In the genomic region with DNA sequence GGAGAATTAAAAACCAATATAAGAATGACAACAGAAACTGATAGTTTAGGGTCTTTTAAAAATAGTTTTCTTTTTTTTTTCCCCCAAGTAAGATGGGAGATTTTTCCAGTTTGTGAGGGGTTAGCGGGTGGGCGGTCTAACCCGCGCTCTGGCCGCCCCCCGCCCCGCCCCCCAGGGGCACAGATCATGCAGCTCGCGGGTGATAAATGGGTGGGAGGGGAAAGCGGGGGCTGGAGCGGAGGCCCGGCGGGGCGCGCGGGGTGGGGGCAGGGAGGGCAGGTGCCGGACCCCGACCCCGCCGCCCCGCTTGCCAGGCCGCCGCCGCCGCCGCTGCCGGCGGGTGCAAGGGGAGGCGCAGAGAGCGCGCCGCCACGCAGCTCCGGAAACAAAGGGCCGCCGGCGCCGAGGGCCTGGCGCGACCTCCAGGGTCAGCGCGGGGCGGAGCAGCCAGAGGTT, we compare ENCODE assay signal across 8 cellular contexts.
DNase-seq lines count a peak whose midpoint lies in the region; ATAC-seq, FAIRE-seq and TF ChIP-seq lines count a peak whose summit lies in the region.

No MANE protein-coding gene starts in this region.

- no peak for TF ChIP-seq CTCF in A673 (conservative IDR thresholded peaks at IDR 0.05; ENCODE audit: low read depth, low read length)
- TF ChIP-seq CTCF in astrocyte (IDR thresholded peaks at IDR 0.05; ENCODE audit: insufficient read depth, low read depth, low read length), result no peak

- H3K9ac ChIP-seq in astrocyte (ENCODE audit: low read length) (peak overlapping the region; percentile 67), mesenchymal stem cell (ENCODE audit: low read length) (peak overlapping the region; percentile 90)

- peak overlapping the region in 1 of 2 experiments; percentile 97 for H3K18ac ChIP-seq in mesenchymal stem cell (ENCODE audit: low read depth in 1 of 2, low read length in 2 of 2)

- H3K27ac Mint-ChIP-seq in astrocyte (ENCODE audit: unreplicated experiment), result no peak overlapping the region

- no peaks in the 10 kb centered on the region for H3K27me3 ChIP-seq in A673 (replicated peaks; ENCODE audit: insufficient read depth, low read depth, low read length, poor library complexity)
- H3K27me3 ChIP-seq in astrocyte (ENCODE audit: insufficient read depth, low read length), result no peaks in the 10 kb centered on the region
- no peaks in the 10 kb centered on the region for H3K27me3 ChIP-seq in mesenchymal stem cell (ENCODE audit: control insufficient read depth in 1 of 2, insufficient read depth in 1 of 2, low read length in 2 of 2)

- no peak overlapping the region for H3K23ac ChIP-seq in mesenchymal stem cell (ENCODE audit: low read length in 2 of 2)

- intact Hi-C loops in A673 (cut with micrococcal nuclease; ENCODE audit: unreplicated experiment), result no loop called here

- peaks cover 3% of the 10 kb centered on the region for H3K79me1 ChIP-seq in mesenchymal stem cell (replicated peaks; ENCODE audit: low read length, poor library complexity, severe bottlenecking)

- H3K9me3 ChIP-seq in A673 (ENCODE audit: low read depth, low read length, poor library complexity, severe bottlenecking), result no peaks in the 10 kb centered on the region
- H3K9me3 ChIP-seq in astrocyte (ENCODE audit: insufficient read depth, low read depth, low read length), result no peaks in the 10 kb centered on the region
- no peaks in the 10 kb centered on the region for H3K9me3 ChIP-seq in mesenchymal stem cell (ENCODE audit: control insufficient read depth, low read length)

- no peak overlapping the region for H4K91ac ChIP-seq in mesenchymal stem cell (ENCODE audit: low read length)

- peak overlapping the region; percentile 99 for H3K4me2 ChIP-seq in astrocyte (ENCODE audit: low read length)
- H3K4me2 ChIP-seq in mesenchymal stem cell (ENCODE audit: low read length, poor library complexity, severe bottlenecking), result peak overlapping the region; percentile 99

- BruUV-seq in A673 (replicated peaks; lab: Mats Ljungman, UMichigan), result no TSS peak

- H2BK120ac ChIP-seq in mesenchymal stem cell (ENCODE audit: low read depth, low read length), result peak overlapping the region; percentile 82

- peaks cover 2% of the 10 kb centered on the region for H3K36me3 Mint-ChIP-seq in astrocyte (ENCODE audit: low read depth, unreplicated experiment)

- no peak overlapping the region for H2AFZ ChIP-seq in astrocyte (ENCODE audit: low read depth, low read length)
- H2AFZ ChIP-seq in mesenchymal stem cell (ENCODE audit: low read depth, low read length), result no peak overlapping the region

- DNase-seq in A673 (ENCODE audit: low spot score), result no peak
- no peak for DNase-seq in astrocyte (ENCODE audit: low read depth)
- DNase-seq in mesenchymal stem cell, result no peak
- DNase-seq in NK-92 treated with Interleukin-12 subunit alpha and Interleukin-12 subunit beta, amount 100 ng/mL, for 24 hours (lab: John Stamatoyannopoulos, UW), result no peak
- DNase-seq in nucleus accumbens (lab: John Stamatoyannopoulos, UW), result no peak
- DNase-seq in NCI-H524 (lab: John Stamatoyannopoulos, UW), result no peak
- DNase-seq in stimulated activated CD4-positive, alpha-beta T cell treated with anti-CD3 and anti-CD28 coated beads, Interleukin-15, amount 100 ng/mL, for 24 hours, result no peak

- no peaks in the 10 kb centered on the region for H3K9me3 Mint-ChIP-seq in astrocyte (ENCODE audit: unreplicated experiment)

- no CpG with 5 or more reads among the region's 43 CpGs for WGBS in mesenchymal stem cell

- peaks cover 28% of the 10 kb centered on the region for H4K20me1 ChIP-seq in astrocyte (ENCODE audit: insufficient read depth, low read length)

- peak overlapping the region; percentile 71 for H3K4me3 Mint-ChIP-seq in astrocyte (ENCODE audit: unreplicated experiment)

- H2BK15ac ChIP-seq in mesenchymal stem cell (ENCODE audit: low read depth, poor library complexity, severe bottlenecking), result peak overlapping the region; percentile 78

- H3K14ac ChIP-seq in mesenchymal stem cell (ENCODE audit: low read length in 2 of 2), result no peak overlapping the region

- ATAC-seq in GM19397 (IDR thresholded peaks at IDR 0.05; ENCODE audit: unreplicated experiment), result peak; percentile 28

- POLR2A ChIA-PET in A673 (lab: Charles Lee; ENCODE audit: low non-redundant PET), result no interaction called here

- H3K4ac ChIP-seq in mesenchymal stem cell (ENCODE audit: low read depth in 1 of 2, low read length in 2 of 2), result peak overlapping the region in 1 of 2 experiments; percentile 57

- H3K27ac ChIP-seq in A673 (ENCODE audit: low read depth, low read length, poor library complexity, severe bottlenecking) (peak overlapping the region; percentile 44), astrocyte (ENCODE audit: low read depth, low read length) (no peak overlapping the region), mesenchymal stem cell (ENCODE audit: low read length, poor library complexity, severe bottlenecking) (no peak overlapping the region)

- H4K8ac ChIP-seq in mesenchymal stem cell (ENCODE audit: low read length), result no peak overlapping the region

- peak overlapping the region; percentile 89 for H3K4me3 ChIP-seq in A673 (ENCODE audit: low read depth, low read length, poor library complexity, severe bottlenecking)
- H3K4me3 ChIP-seq in astrocyte (ENCODE audit: insufficient read depth, low read depth, low read length), result peak overlapping the region; percentile 65
- H3K4me3 ChIP-seq in mesenchymal stem cell (ENCODE audit: insufficient read depth in 1 of 2, low read depth in 1 of 2, low read length in 2 of 2), result peak overlapping the region; percentile 70 to 88

- H3K4me1 Mint-ChIP-seq in astrocyte (ENCODE audit: low read depth, unreplicated experiment), result peaks cover 10% of the 10 kb centered on the region

- H2BK12ac ChIP-seq in mesenchymal stem cell (ENCODE audit: low read length in 2 of 2), result no peak overlapping the region

- peaks cover 16% of the 10 kb centered on the region for H3K27me3 Mint-ChIP-seq in astrocyte (ENCODE audit: low read depth, unreplicated experiment)

- no peak for FAIRE-seq in astrocyte (lab: Jason Lieb, UNC)

- CTCF ChIA-PET in A673 (lab: Charles Lee), result interaction anchor here (0.6 kb wide), 2 partner anchors 13 to 784 kb away, joined by 7 to 9 read pairs; no protein-coding TSS in a partner anchor

- no peak overlapping the region for H2AK5ac ChIP-seq in mesenchymal stem cell (ENCODE audit: low read length, severe bottlenecking)

- peaks cover 18% of the 10 kb centered on the region for H3K4me1 ChIP-seq in A673 (ENCODE audit: insufficient read depth, low read length, poor library complexity, severe bottlenecking)
- peaks cover 18% of the 10 kb centered on the region for H3K4me1 ChIP-seq in astrocyte (ENCODE audit: insufficient read depth, low read length)
- peaks cover 22% of the 10 kb centered on the region for H3K4me1 ChIP-seq in mesenchymal stem cell (ENCODE audit: control insufficient read depth, insufficient read depth, low read depth, low read length)

- no peaks in the 10 kb centered on the region for H3K36me3 ChIP-seq in A673 (ENCODE audit: insufficient read depth, low read length, poor library complexity, severe bottlenecking)
- H3K36me3 ChIP-seq in astrocyte (ENCODE audit: insufficient read depth, low read length), result no peaks in the 10 kb centered on the region
- H3K36me3 ChIP-seq in mesenchymal stem cell (ENCODE audit: control insufficient read depth in 1 of 2, insufficient read depth in 2 of 2, low read depth in 1 of 2, low read length in 2 of 2), result peaks cover 0 to 4% of the 10 kb centered on the region in 2 experiments

- peaks cover 10% of the 10 kb centered on the region for H3K79me2 ChIP-seq in astrocyte (ENCODE audit: insufficient read depth, low read length)

- H2BK5ac ChIP-seq in mesenchymal stem cell (ENCODE audit: low read depth, low read length, poor library complexity, severe bottlenecking), result no peak overlapping the region
